ENCODE assay signal across 32 cellular contexts in the genomic region with DNA sequence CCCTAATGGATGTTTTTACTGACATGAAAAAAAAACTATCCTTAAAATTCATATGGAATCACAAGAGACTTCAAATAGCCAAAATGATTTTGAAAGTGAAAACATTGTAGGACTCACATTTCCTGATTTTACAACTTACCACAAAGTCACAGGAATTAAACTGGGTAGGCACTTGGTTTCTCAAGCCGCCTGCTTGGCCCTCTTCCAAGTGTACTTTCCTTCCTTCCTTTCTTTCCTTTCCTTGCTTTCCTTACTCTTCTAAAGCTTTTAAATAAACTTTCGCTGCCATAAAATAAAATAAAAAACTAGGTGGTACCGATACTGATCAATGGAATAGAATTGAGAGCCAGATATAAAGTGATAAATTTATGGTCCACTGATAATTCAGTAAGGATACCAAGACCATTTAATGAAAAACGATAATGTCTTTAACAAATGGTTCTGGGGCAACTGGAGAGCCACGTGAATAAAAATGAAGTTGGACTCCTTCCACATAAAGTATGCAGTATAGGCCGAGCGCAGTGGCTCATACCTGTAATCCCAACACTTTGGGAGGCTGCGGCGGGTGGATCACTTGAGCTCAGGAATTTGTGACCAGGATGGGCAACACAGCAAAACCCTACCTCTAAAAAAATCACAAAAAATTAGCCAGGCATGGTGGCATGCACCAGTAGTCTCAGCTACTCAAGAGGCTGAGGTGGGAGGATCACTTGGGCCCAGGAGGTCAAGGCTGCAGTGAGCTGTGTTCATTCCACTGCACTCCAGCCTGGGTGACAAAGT. TPM values are rescaled to one million over a fixed set of nuclear protein-coding genes. Genes with fewer than 3 reads are reported as not detected.
"Had no signal": no experiment of that assay in that cellular context is flagged by ENCODE, and none has a peak within 500 bp of the region (broad histone marks: within the 10 kb centered on the region; RNA-seq: fewer than 3 reads in every experiment).

No MANE protein-coding gene starts in this region.

- H3K27ac ChIP-seq: foreskin keratinocyte, heart right ventricle, lower lobe of right lung, ovary, prostate gland, sigmoid colon, upper lobe of left lung, vagina had no signal

- H3K4me1 ChIP-seq: foreskin keratinocyte, lower lobe of right lung, prostate gland, sigmoid colon, vagina had no signal

- H3K27me3 ChIP-seq: foreskin keratinocyte, ovary, upper lobe of left lung, vagina had no signal

- H3K9me3 ChIP-seq: heart right ventricle, lower lobe of right lung, mucosa of descending colon, ovary, prostate gland, sigmoid colon, upper lobe of left lung, vagina had no signal

- H3K4me3 ChIP-seq: heart right ventricle, lower lobe of right lung, mucosa of descending colon, ovary, prostate gland, sigmoid colon, upper lobe of left lung, vagina had no signal

- H3K36me3 ChIP-seq: heart right ventricle, lower lobe of right lung, ovary, prostate gland, sigmoid colon, upper lobe of left lung, vagina had no signal

- ATAC-seq: esophagus mucosa; foreskin keratinocyte; heart right ventricle; left lobe of liver; lower lobe of right lung; mucosa of descending colon; stimulated activated memory B cell treated with anti-CD40 and anti-IgM and Interleukin-4, amounts not matched to agents 10 μg/mL and 1 μg/mL and 100 μg/mL, for 72 hours; stimulated activated naive CD8-positive, alpha-beta T cell treated with anti-CD3 and anti-CD28 coated beads, Interleukin-15, amount 100 ng/mL, for 72 hours had no signal

- DNase-seq: activated CD4-positive, alpha-beta memory T cell treated with anti-CD3 and anti-CD28 coated beads for 36 hours; activated CD4-positive, alpha-beta T cell treated with anti-CD3 and anti-CD28 coated beads, Interleukin-2, amount 10 ng/mL, durations not matched to agents 24 days and 14 days; activated CD4-positive, CD25-positive, alpha-beta regulatory T cell treated with anti-CD3 and anti-CD28 coated beads, Interleukin-2, amount 50 U/mL, for 72 hours; activated CD8-positive, alpha-beta memory T cell treated with anti-CD3 and anti-CD28 coated beads, Interleukin-2, amount 50 U/mL, for 48 hours; activated gamma-delta T cell treated with Interleukin-2 at 50 U/mL for 16 hours; activated naive CD4-positive, alpha-beta T cell treated with anti-CD3 and anti-CD28 coated beads, Interleukin-2, amount 50 U/mL, for 16 hours; activated T-cell treated with anti-CD3 and anti-CD28 coated beads, Interleukin-2, amount 50 U/mL, for 24 hours; amniotic stem cell; caudate nucleus; foreskin keratinocyte; heart right ventricle; lower lobe of right lung; ovary; retina; sigmoid colon; small intestine; stimulated activated CD4-positive, alpha-beta T cell treated with anti-CD3 and anti-CD28 coated beads, Interleukin-4, amount 100 ng/mL, for 24 hours; stimulated activated CD8-positive, alpha-beta memory T cell treated with anti-CD3 and anti-CD28 coated beads, Interleukin-4, amount 100 ng/mL, for 48 hours; stimulated activated naive CD8-positive, alpha-beta T cell treated with anti-CD3 and anti-CD28 coated beads, Interleukin-15, amount 100 ng/mL, for 72 hours; substantia nigra; T-helper 9 cell; upper lobe of left lung had no signal

RNA-seq across cellular contexts. Expression of gene CD33, which starts 20.7 kb away (rescaled TPM):
- total RNA-seq: chondrocyte, foreskin keratinocyte, kidney epithelial cell, myocyte had no signal
- polyA plus RNA-seq: foreskin keratinocyte had no signal

RNA-seq across cellular contexts. Expression of gene SIGLECL1, which starts 46.7 kb away (rescaled TPM):
- total RNA-seq: activated CD4-positive, alpha-beta memory T cell treated with anti-CD3 and anti-CD28 coated beads for 36 hours; activated CD4-positive, alpha-beta T cell treated with anti-CD3 and anti-CD28 coated beads, Interleukin-2, amount 10 ng/mL, durations not matched to agents 24 days and 14 days; chondrocyte; esophagus mucosa; foreskin keratinocyte; heart right ventricle; left lobe of liver; lower lobe of right lung; mesenteric fat pad; mucosa of descending colon; myocyte; ovary; sigmoid colon; upper lobe of left lung; vagina had no signal
- polyA plus RNA-seq: foreskin keratinocyte, heart right ventricle, ovary, sigmoid colon, small intestine had no signal
